27 cellular contexts compared by ENCODE assay signal in genomic region chr3:27078246-27078913, GRCh38.
"Had no signal": no experiment of that assay in that cellular context is flagged by ENCODE, and none has a peak within 500 bp of the region (broad histone marks: within the 10 kb centered on the region; RNA-seq: fewer than 3 reads in every experiment).

No MANE protein-coding gene starts in this region.

- H3K79me2 ChIP-seq: hepatocyte had no signal

- H3K36me3 ChIP-seq: breast epithelium, gastrocnemius medialis, ovary, suprapubic skin, tibial artery had no signal

- H3K4me3 ChIP-seq: breast epithelium, gastrocnemius medialis, hepatocyte, ovary, smooth muscle cell, suprapubic skin, tibial artery had no signal

- H3K36me3 Mint-ChIP-seq: naive thymus-derived CD4-positive, alpha-beta T cell had no signal

- H3K9me3 Mint-ChIP-seq: activated CD4-positive, alpha-beta T cell treated with anti-CD3 and anti-CD28 coated beads, Interleukin-2, amount 10 ng/mL, durations not matched to agents 7 days and 5 days; activated CD8-positive, alpha-beta T cell treated with anti-CD3 and anti-CD28 coated beads for 36 hours; activated T-cell treated with anti-CD3 and anti-CD28 coated beads, Interleukin-2, amount 50 U/mL, for 4 hours; activated T-helper 17 cell treated with anti-CD3 and anti-CD28 coated beads, Interleukin-2, amount 50 U/mL, for 72 hours; dendritic cell treated with granulocyte-macrophage colony-stimulating factor and Interleukin-4, amounts not matched to agents 40 ng/mL and 50 ng/mL, for 4 days had no signal

- H3K27ac Mint-ChIP-seq: activated CD4-positive, alpha-beta T cell treated with anti-CD3 and anti-CD28 coated beads, Interleukin-2, amount 10 ng/mL, durations not matched to agents 7 days and 5 days; activated CD8-positive, alpha-beta T cell treated with anti-CD3 and anti-CD28 coated beads for 36 hours; activated T-helper 17 cell treated with anti-CD3 and anti-CD28 coated beads, Interleukin-2, amount 50 U/mL, for 72 hours; dendritic cell treated with granulocyte-macrophage colony-stimulating factor and Interleukin-4, amounts not matched to agents 40 ng/mL and 50 ng/mL, for 4 days; naive thymus-derived CD4-positive, alpha-beta T cell; progenitor cell of endocrine pancreas had no signal

- H3K4me1 ChIP-seq: breast epithelium, gastrocnemius medialis, suprapubic skin had no signal

- ATAC-seq: activated CD8-positive, alpha-beta T cell treated with anti-CD3 and anti-CD28 coated beads for 36 hours; activated T-cell treated with anti-CD3 and anti-CD28 coated beads, Interleukin-2, amount 50 U/mL, for 4 hours; activated T-helper 17 cell treated with anti-CD3 and anti-CD28 coated beads, Interleukin-2, amount 50 U/mL, for 72 hours; gastrocnemius medialis; left cardiac atrium; naive thymus-derived CD4-positive, alpha-beta T cell had no signal

- H3K27me3 ChIP-seq: breast epithelium, gastrocnemius medialis, hepatocyte, ovary, suprapubic skin, tibial artery had no signal

- H3K27ac ChIP-seq: breast epithelium, gastrocnemius medialis, hepatocyte, ovary, suprapubic skin, tibial artery had no signal

- DNase-seq: activated CD4-positive, alpha-beta T cell treated with anti-CD3 and anti-CD28 coated beads for 1 hour; activated CD4-positive, alpha-beta T cell treated with anti-CD3 and anti-CD28 coated beads, Interleukin-2, amount 10 ng/mL, durations not matched to agents 7 days and 5 days; activated CD8-positive, alpha-beta T cell treated with anti-CD3 and anti-CD28 coated beads for 36 hours; activated gamma-delta T cell treated with Interleukin-2 at 50 U/mL for 16 hours; activated naive CD4-positive, alpha-beta T cell treated with anti-CD3 and anti-CD28 coated beads, Interleukin-2, amount 50 U/mL, for 16 hours; activated T-cell treated with anti-CD3 and anti-CD28 coated beads, Interleukin-2, amount 50 U/mL, for 4 hours; amygdala; central memory CD4-positive, alpha-beta T cell; effector CD8-positive, alpha-beta T cell; gastrocnemius medialis; left cardiac atrium; mammary epithelial cell; naive thymus-derived CD4-positive, alpha-beta T cell; ovary; stimulated activated CD4-positive, alpha-beta T cell treated with anti-CD3 and anti-CD28 coated beads, Interleukin-1b, Interleukin-23, amount 100 ng/mL, for 48 hours; stimulated activated CD4-positive, alpha-beta T cell treated with anti-CD3 and anti-CD28 coated beads, Interleukin-4, amount 100 ng/mL, for 4 hours; stimulated activated CD8-positive, alpha-beta memory T cell treated with anti-CD3 and anti-CD28 coated beads, Interleukin-4, amount 100 ng/mL, for 48 hours; stimulated activated naive CD4-positive, alpha-beta T cell; T-helper 2 cell; tibial artery had no signal

- H3K27me3 Mint-ChIP-seq: activated CD4-positive, alpha-beta T cell treated with anti-CD3 and anti-CD28 coated beads, Interleukin-2, amount 10 ng/mL, durations not matched to agents 7 days and 5 days; progenitor cell of endocrine pancreas had no signal

- H3K4me1 Mint-ChIP-seq: activated CD4-positive, alpha-beta T cell treated with anti-CD3 and anti-CD28 coated beads, Interleukin-2, amount 10 ng/mL, durations not matched to agents 7 days and 5 days; activated T-helper 17 cell treated with anti-CD3 and anti-CD28 coated beads, Interleukin-2, amount 50 U/mL, for 72 hours; naive thymus-derived CD4-positive, alpha-beta T cell had no signal

- H2AFZ ChIP-seq: hepatocyte had no signal

- H3K4me2 ChIP-seq: hepatocyte, smooth muscle cell had no signal

- H3K4me3 Mint-ChIP-seq: activated CD4-positive, alpha-beta T cell treated with anti-CD3 and anti-CD28 coated beads, Interleukin-2, amount 10 ng/mL, durations not matched to agents 7 days and 5 days; activated CD8-positive, alpha-beta T cell treated with anti-CD3 and anti-CD28 coated beads for 36 hours; activated T-cell treated with anti-CD3 and anti-CD28 coated beads, Interleukin-2, amount 50 U/mL, for 4 hours; activated T-helper 17 cell treated with anti-CD3 and anti-CD28 coated beads, Interleukin-2, amount 50 U/mL, for 72 hours; dendritic cell treated with granulocyte-macrophage colony-stimulating factor and Interleukin-4, amounts not matched to agents 40 ng/mL and 50 ng/mL, for 4 days; naive thymus-derived CD4-positive, alpha-beta T cell had no signal

- H3K9me3 ChIP-seq: breast epithelium, gastrocnemius medialis, ovary, suprapubic skin, tibial artery had no signal
